ENCODE assay signal across 1 cellular context in genomic region chr1:47023268-47024137, GRCh38.
TF ChIP-seq lines count a peak whose summit lies in the region.

Gene CYP4X1, plus strand, starts transcription at chr1:47023669. Its CDS starts 149 bp downstream, at chr1:47023818.

TF ChIP-seq in HEK293, 187 proteins besides CTCF, POLR2A, EP300 and RAD21 (continued from another document and continues in another):
- TF ChIP-seq GFI1B (tag by site-specific recombination; IDR thresholded peaks at IDR 0.05) (peak; percentile 95), ZNF391 (tag by site-specific recombination; IDR thresholded peaks at IDR 0.05; ENCODE audit: borderline replicate concordance, low read depth) (no peak), TRIM28 (IDR thresholded peaks at IDR 0.05; ENCODE audit: borderline replicate concordance, low read length) (0 out of 2 replicates have a peak, but pooled peaks have one; percentile 21), ZNF121 (tag by site-specific recombination; IDR thresholded peaks at IDR 0.05) (no peak), ZNF16 (tag by site-specific recombination; IDR thresholded peaks at IDR 0.05; ENCODE audit: low read depth) (no peak), ZBTB6 (tag by site-specific recombination; IDR thresholded peaks at IDR 0.05) (no peak), KLF10 (tag by site-specific recombination; IDR thresholded peaks at IDR 0.05) (peak; percentile 60), ZNF311 (tag by site-specific recombination; IDR thresholded peaks at IDR 0.05; ENCODE audit: borderline replicate concordance) (no peak), GLIS1 (tag by site-specific recombination; IDR thresholded peaks at IDR 0.05) (peak; percentile 82), SCRT1 (tag by site-specific recombination; IDR thresholded peaks at IDR 0.05; ENCODE audit: borderline replicate concordance) (peak; percentile 30; the same call in 1 of the 2 replicates), ZNF596 (tag by site-specific recombination; IDR thresholded peaks at IDR 0.05) (no peak; the same call in 1 of the 2 replicates), ZNF580 (tag by site-specific recombination; IDR thresholded peaks at IDR 0.05) (peak; percentile 69; the same call in 1 of the 2 replicates), RBAK (tag by site-specific recombination; IDR thresholded peaks at IDR 0.05) (no peak), ZFP37 (tag by site-specific recombination; IDR thresholded peaks at IDR 0.05) (0 out of 2 replicates have a peak, but pooled peaks have one; percentile 51), ZNF221 (tag by site-specific recombination; IDR thresholded peaks at IDR 0.05; ENCODE audit: borderline replicate concordance) (no peak), MEIS1 (CRISPR knock-in tag; IDR thresholded peaks at IDR 0.05; ENCODE audit: borderline replicate concordance) (no peak), ZNF768 (tag by site-specific recombination; IDR thresholded peaks at IDR 0.05) (no peak), GLI4 (tag by site-specific recombination; IDR thresholded peaks at IDR 0.05) (no peak), ZNF530 (tag by site-specific recombination; IDR thresholded peaks at IDR 0.05; ENCODE audit: low read depth) (no peak), ZNF785 (tag by site-specific recombination; IDR thresholded peaks at IDR 0.05) (no peak), IKZF3 (tag by site-specific recombination; IDR thresholded peaks at IDR 0.05) (no peak), ZNF398 (tag by site-specific recombination; IDR thresholded peaks at IDR 0.05) (peak; percentile 65), BCL11A (tag by site-specific recombination; IDR thresholded peaks at IDR 0.05; ENCODE audit: low read depth) (no peak), ZNF544 (tag by site-specific recombination; IDR thresholded peaks at IDR 0.05) (no peak), ZBTB48 (tag by site-specific recombination; IDR thresholded peaks at IDR 0.05) (peak; percentile 54; the same call in 1 of the 2 replicates), ZBTB10 (tag by site-specific recombination; IDR thresholded peaks at IDR 0.05) (no peak), ZBTB20 (tag by site-specific recombination; IDR thresholded peaks at IDR 0.05) (peak; percentile 77), ZNF2 (tag by site-specific recombination; IDR thresholded peaks at IDR 0.05) (peak; percentile 26; the same call in 1 of the 2 replicates), ZNF629 (tag by site-specific recombination; IDR thresholded peaks at IDR 0.05) (peak; percentile 75), ZSCAN30 (tag by site-specific recombination; IDR thresholded peaks at IDR 0.05) (no peak), ZNF37A (tag by site-specific recombination; IDR thresholded peaks at IDR 0.05) (no peak), ZNF112 (tag by site-specific recombination; IDR thresholded peaks at IDR 0.05) (no peak), ZNF239 (tag by site-specific recombination; IDR thresholded peaks at IDR 0.05) (no peak), ZBTB17 (tag by site-specific recombination; IDR thresholded peaks at IDR 0.05) (peak; percentile 63), GLIS2 (tag by site-specific recombination; IDR thresholded peaks at IDR 0.05) (peak; percentile 48; the same call in 1 of the 2 replicates), ZNF510 (tag by site-specific recombination; IDR thresholded peaks at IDR 0.05; ENCODE audit: insufficient replicate concordance) (no peak), YY2 (tag by site-specific recombination; IDR thresholded peaks at IDR 0.05) (no peak; the same call in 1 of the 2 replicates), ZNF776 (tag by site-specific recombination; IDR thresholded peaks at IDR 0.05; ENCODE audit: borderline replicate concordance) (no peak), ZNF302 (tag by site-specific recombination; IDR thresholded peaks at IDR 0.05; ENCODE audit: low read depth) (0 out of 2 replicates have a peak, but pooled peaks have one; percentile 16), ZBTB21 (tag by site-specific recombination; IDR thresholded peaks at IDR 0.05) (peak; percentile 76), SP7 (tag by site-specific recombination; IDR thresholded peaks at IDR 0.05) (peak; percentile 78), ZNF362 (tag by site-specific recombination; IDR thresholded peaks at IDR 0.05) (no peak), ZNF423 (tag by site-specific recombination; IDR thresholded peaks at IDR 0.05) (no peak), AEBP2 (tag by site-specific recombination; IDR thresholded peaks at IDR 0.05; ENCODE audit: borderline replicate concordance) (no peak), ZNF114 (tag by site-specific recombination; IDR thresholded peaks at IDR 0.05) (no peak), ZNF658 (tag by site-specific recombination; IDR thresholded peaks at IDR 0.05) (no peak), PBX3 (CRISPR knock-in tag; IDR thresholded peaks at IDR 0.05) (no peak), PRDM1 (tag by site-specific recombination; IDR thresholded peaks at IDR 0.05) (no peak), REST (tag by site-specific recombination; IDR thresholded peaks at IDR 0.05) (no peak), ZNF274 (IDR thresholded peaks at IDR 0.05; ENCODE audit: low read length) (no peak), ZNF274 (tag by site-specific recombination; IDR thresholded peaks at IDR 0.05; ENCODE audit: borderline replicate concordance) (no peak), ZNF26 (tag by site-specific recombination; IDR thresholded peaks at IDR 0.05) (no peak)
